In genomic region chr5:145324101-145324500, GRCh38 we compare ENCODE assay signal across 20 cellular contexts.
"Had no signal": no experiment of that assay in that cellular context is flagged by ENCODE, and none has a peak within 500 bp of the region (broad histone marks: within the 10 kb centered on the region; RNA-seq: fewer than 3 reads in every experiment).

No MANE protein-coding gene starts in this region.

- H3K4me3 ChIP-seq: colonic mucosa, lower lobe of right lung, tibial artery, uterus had no signal

- H3K9me3 Mint-ChIP-seq: central memory CD8-positive, alpha-beta T cell had no signal

- H3K27me3 Mint-ChIP-seq: activated B cell treated with CpG ODN at 0.5 μM for 24 hours; activated CD4-positive, alpha-beta T cell treated with anti-CD3 and anti-CD28 coated beads, Interleukin-2, amount 10 ng/mL, durations not matched to agents 24 days and 14 days; activated T-cell treated with anti-CD3 and anti-CD28 coated beads, Interleukin-2, amount 50 U/mL, for 24 hours; central memory CD8-positive, alpha-beta T cell; progenitor cell of endocrine pancreas had no signal

- H3K4me1 Mint-ChIP-seq: activated B cell treated with CpG ODN at 0.5 μM for 24 hours; activated CD4-positive, alpha-beta T cell treated with anti-CD3 and anti-CD28 coated beads, Interleukin-2, amount 10 ng/mL, durations not matched to agents 24 days and 14 days; central memory CD8-positive, alpha-beta T cell; nephron progenitor cell had no signal

- ATAC-seq: activated CD8-positive, alpha-beta T cell treated with anti-CD3 and anti-CD28 coated beads, Interleukin-2, amount 10 ng/mL, durations not matched to agents 7 days and 5 days; left cardiac atrium; lower lobe of right lung had no signal

- DNase-seq: activated B cell treated with CpG ODN at 0.5 μM for 24 hours; activated CD4-positive, alpha-beta T cell treated with anti-CD3 and anti-CD28 coated beads, Interleukin-2, amount 10 ng/mL, durations not matched to agents 24 days and 14 days; activated CD8-positive, alpha-beta T cell treated with anti-CD3 and anti-CD28 coated beads, Interleukin-2, amount 10 ng/mL, durations not matched to agents 7 days and 5 days; activated naive CD4-positive, alpha-beta T cell treated with anti-CD3 and anti-CD28 coated beads for 36 hours; activated T-cell treated with anti-CD3 and anti-CD28 coated beads, Interleukin-2, amount 50 U/mL, for 24 hours; anterior cingulate cortex; colonic mucosa; erythroblast; left cardiac atrium; lower lobe of right lung; nephron progenitor cell; occipital lobe; stimulated activated CD4-positive, alpha-beta T cell treated with anti-CD3 and anti-CD28 coated beads, Interleukin-2, amount 100 ng/mL, for 24 hours; stimulated activated naive CD4-positive, alpha-beta T cell treated with Interleukin-2 at 50 U/mL for 16 hours; tibial artery; uterus had no signal

- H3K9me3 ChIP-seq: colonic mucosa, uterus had no signal

- H3K36me3 ChIP-seq: colonic mucosa, lower lobe of right lung, tibial artery, uterus had no signal

- H3K27ac Mint-ChIP-seq: activated B cell treated with CpG ODN at 0.5 μM for 24 hours; activated CD4-positive, alpha-beta T cell treated with anti-CD3 and anti-CD28 coated beads, Interleukin-2, amount 10 ng/mL, durations not matched to agents 24 days and 14 days; activated CD8-positive, alpha-beta T cell treated with anti-CD3 and anti-CD28 coated beads, Interleukin-2, amount 10 ng/mL, durations not matched to agents 7 days and 5 days; activated naive CD4-positive, alpha-beta T cell treated with anti-CD3 and anti-CD28 coated beads for 36 hours; activated T-cell treated with anti-CD3 and anti-CD28 coated beads, Interleukin-2, amount 50 U/mL, for 24 hours; activated T-helper 2 cell treated with anti-CD3 and anti-CD28 coated beads, Interferon-gamma antibody, Interleukin-2, Interleukin-4, amounts not matched to agents 10 μg/mL and 5 μg/mL and 100 μg/mL, durations not matched to agents 14 hours and 24 hours and 36 hours; nephron progenitor cell; progenitor cell of endocrine pancreas; T-helper 2 cell treated with Interferon-gamma antibody and Interleukin-4, amounts not matched to agents 5 μg/mL and 100 μg/mL, for 36 hours had no signal

- H3K27me3 ChIP-seq: colonic mucosa, tibial artery, uterus had no signal

- H3K4me3 Mint-ChIP-seq: activated B cell treated with CpG ODN at 0.5 μM for 24 hours; activated CD4-positive, alpha-beta T cell treated with anti-CD3 and anti-CD28 coated beads, Interleukin-2, amount 10 ng/mL, durations not matched to agents 24 days and 14 days; activated CD8-positive, alpha-beta T cell treated with anti-CD3 and anti-CD28 coated beads, Interleukin-2, amount 10 ng/mL, durations not matched to agents 7 days and 5 days; activated naive CD4-positive, alpha-beta T cell treated with anti-CD3 and anti-CD28 coated beads for 36 hours; activated T-cell treated with anti-CD3 and anti-CD28 coated beads, Interleukin-2, amount 50 U/mL, for 24 hours; central memory CD8-positive, alpha-beta T cell; nephron progenitor cell; T-helper 2 cell treated with Interferon-gamma antibody and Interleukin-4, amounts not matched to agents 5 μg/mL and 100 μg/mL, for 36 hours had no signal

- H3K4me1 ChIP-seq: colonic mucosa, lower lobe of right lung, uterus had no signal

- H3K27ac ChIP-seq: colonic mucosa, lower lobe of right lung, uterus had no signal
